29 cellular contexts compared by ENCODE assay signal in the genomic region with DNA sequence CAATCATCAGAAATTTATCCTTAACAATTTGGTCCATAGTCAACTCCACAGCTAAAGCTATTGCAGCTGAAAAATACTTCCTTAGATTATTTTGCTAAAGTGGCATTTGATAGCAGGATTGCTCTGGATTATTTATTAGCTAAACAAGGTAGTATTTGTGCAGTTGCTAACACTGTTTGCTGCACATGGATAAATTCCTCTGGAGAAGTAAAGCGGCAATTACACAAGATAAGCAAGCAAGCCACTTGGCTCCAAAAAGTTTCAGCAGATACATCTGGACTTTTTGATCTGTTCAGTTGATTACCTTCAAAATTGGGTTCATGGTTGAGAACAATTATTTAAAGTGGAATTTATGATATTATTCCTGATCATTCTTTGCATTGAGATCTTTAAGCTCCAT.
"Had no signal": no experiment of that assay in that cellular context is flagged by ENCODE, and none has a peak within 500 bp of the region (broad histone marks: within the 10 kb centered on the region; RNA-seq: fewer than 3 reads in every experiment).

No MANE protein-coding gene starts in this region.

- H3K4me1 ChIP-seq: parathyroid adenoma, psoas muscle, stomach, thyroid gland, tibial nerve, upper lobe of left lung, vagina had no signal

- H3K36me3 ChIP-seq: neutrophil, stomach, thoracic aorta, thyroid gland, tibial nerve, upper lobe of left lung, vagina had no signal

- H3K27me3 Mint-ChIP-seq: naive thymus-derived CD4-positive, alpha-beta T cell; progenitor cell of endocrine pancreas; stimulated activated naive B cell treated with anti-CD40 and anti-IgM and Interleukin-4, amounts not matched to agents 10 μg/mL and 1 μg/mL and 100 μg/mL, for 72 hours; stimulated activated naive CD8-positive, alpha-beta T cell treated with anti-CD3 and anti-CD28 coated beads, Interleukin-15, Interleukin-2, amounts not matched to agents 100 ng/mL and 50 ng/mL, for 24 hours had no signal

- FAIRE-seq: urothelium cell line had no signal

- H3K36me3 Mint-ChIP-seq: naive thymus-derived CD4-positive, alpha-beta T cell; natural killer cell; stimulated activated effector memory CD8-positive, alpha-beta T cell treated with anti-CD3 and anti-CD28 coated beads, Interleukin-12 subunit alpha, Interleukin-12 subunit beta, amount 100 ng/mL, for 72 hours; stimulated activated naive B cell treated with anti-CD40 and anti-IgM and Interleukin-4, amounts not matched to agents 10 μg/mL and 1 μg/mL and 100 μg/mL, for 72 hours had no signal

- H3K27ac Mint-ChIP-seq: naive thymus-derived CD4-positive, alpha-beta T cell; natural killer cell; nephron; progenitor cell of endocrine pancreas; stimulated activated effector memory CD8-positive, alpha-beta T cell treated with anti-CD3 and anti-CD28 coated beads, Interleukin-12 subunit alpha, Interleukin-12 subunit beta, amount 100 ng/mL, for 72 hours; stimulated activated naive B cell treated with anti-CD40 and anti-IgM and Interleukin-4, amounts not matched to agents 10 μg/mL and 1 μg/mL and 100 μg/mL, for 72 hours; stimulated activated naive CD8-positive, alpha-beta T cell treated with anti-CD3 and anti-CD28 coated beads, Interleukin-15, Interleukin-2, amounts not matched to agents 100 ng/mL and 50 ng/mL, for 24 hours had no signal

- H3K27ac ChIP-seq: neutrophil, parathyroid adenoma, psoas muscle, skin epidermis, stomach, thoracic aorta, thyroid gland, tibial nerve, upper lobe of left lung, vagina had no signal

- H3K27me3 ChIP-seq: neutrophil, stomach, thyroid gland, tibial nerve, upper lobe of left lung, vagina had no signal

- H3K9me3 Mint-ChIP-seq: nephron; stimulated activated effector memory CD8-positive, alpha-beta T cell treated with anti-CD3 and anti-CD28 coated beads, Interleukin-12 subunit alpha, Interleukin-12 subunit beta, amount 100 ng/mL, for 72 hours; stimulated activated naive CD8-positive, alpha-beta T cell treated with anti-CD3 and anti-CD28 coated beads, Interleukin-15, Interleukin-2, amounts not matched to agents 100 ng/mL and 50 ng/mL, for 24 hours had no signal

- H2AFZ ChIP-seq: parathyroid adenoma had no signal

- H3K4me3 ChIP-seq: psoas muscle, skin epidermis, stomach, thoracic aorta, thyroid gland, tibial nerve, upper lobe of left lung, vagina had no signal

- H3K9ac ChIP-seq: parathyroid adenoma had no signal

- H3K4me3 Mint-ChIP-seq: naive thymus-derived CD4-positive, alpha-beta T cell; natural killer cell; nephron; neural crest cell; stimulated activated effector memory CD8-positive, alpha-beta T cell treated with anti-CD3 and anti-CD28 coated beads, Interleukin-12 subunit alpha, Interleukin-12 subunit beta, amount 100 ng/mL, for 72 hours; stimulated activated naive B cell treated with anti-CD40 and anti-IgM and Interleukin-4, amounts not matched to agents 10 μg/mL and 1 μg/mL and 100 μg/mL, for 72 hours; stimulated activated naive CD8-positive, alpha-beta T cell treated with anti-CD3 and anti-CD28 coated beads, Interleukin-15, Interleukin-2, amounts not matched to agents 100 ng/mL and 50 ng/mL, for 24 hours had no signal

- DNase-seq: naive thymus-derived CD4-positive, alpha-beta T cell; natural killer cell; nucleus accumbens; posterior cingulate gyrus; psoas muscle; right cardiac atrium; stimulated activated CD4-positive, alpha-beta T cell treated with anti-CD3 and anti-CD28 coated beads, Interleukin-15, amount 100 ng/mL, for 24 hours; stimulated activated CD4-positive, alpha-beta T cell treated with anti-CD3 and anti-CD28 coated beads, Interleukin-2, amount 100 ng/mL, for 24 hours; stimulated activated CD4-positive, alpha-beta T cell treated with anti-CD3 and anti-CD28 coated beads, Interleukin-2, amount 100 ng/mL, for 48 hours; stimulated activated CD4-positive, alpha-beta T cell treated with anti-CD3 and anti-CD28 coated beads, Interleukin-4, amount 100 ng/mL, for 24 hours; stimulated activated naive B cell treated with anti-CD40 and anti-IgM and Interleukin-4, amounts not matched to agents 10 μg/mL and 1 μg/mL and 100 μg/mL, for 72 hours; stimulated activated naive CD4-positive, alpha-beta T cell treated with Interleukin-2 at 50 U/mL for 16 hours; stomach; thyroid gland; trophoblast cell; upper lobe of left lung had no signal

- H3K9me3 ChIP-seq: neutrophil, psoas muscle, stomach, thoracic aorta, thyroid gland, tibial nerve, upper lobe of left lung, vagina had no signal

- ATAC-seq: naive thymus-derived CD4-positive, alpha-beta T cell; natural killer cell; psoas muscle; right cardiac atrium; sciatic nerve; stimulated activated effector memory CD8-positive, alpha-beta T cell treated with anti-CD3 and anti-CD28 coated beads, Interleukin-12 subunit alpha, Interleukin-12 subunit beta, amount 100 ng/mL, for 72 hours; stimulated activated naive B cell treated with anti-CD40 and anti-IgM and Interleukin-4, amounts not matched to agents 10 μg/mL and 1 μg/mL and 100 μg/mL, for 72 hours had no signal

- H3K79me2 ChIP-seq: parathyroid adenoma had no signal

- H3K4me1 Mint-ChIP-seq: naive thymus-derived CD4-positive, alpha-beta T cell; natural killer cell; nephron; neural crest cell; stimulated activated effector memory CD8-positive, alpha-beta T cell treated with anti-CD3 and anti-CD28 coated beads, Interleukin-12 subunit alpha, Interleukin-12 subunit beta, amount 100 ng/mL, for 72 hours; stimulated activated naive B cell treated with anti-CD40 and anti-IgM and Interleukin-4, amounts not matched to agents 10 μg/mL and 1 μg/mL and 100 μg/mL, for 72 hours had no signal
